8 cellular contexts compared by ENCODE assay signal in genomic region chr14:106586098-106586704, GRCh38.
DNase-seq lines count a peak whose midpoint lies in the region; ATAC-seq and TF ChIP-seq lines count a peak whose summit lies in the region.

No MANE protein-coding gene starts in this region.

- H3K27ac ChIP-seq in colonic mucosa, result no peak overlapping the region

- no peak overlapping the region for H3K4me3 ChIP-seq in GM12864 (ENCODE audit: low read depth, low read length)
- no peak overlapping the region for H3K4me3 ChIP-seq in colonic mucosa

- no peaks in the 10 kb centered on the region for H3K4me1 ChIP-seq in colonic mucosa

- peak; percentile 91 for TF ChIP-seq CTCF in GM12864 (IDR thresholded peaks at IDR 0.05; ENCODE audit: low read depth, low read length, missing control alignments)
- peak; percentile 53 for TF ChIP-seq CTCF in colonic mucosa (IDR thresholded peaks at IDR 0.05)

- DNase-seq in GM12864 (ENCODE audit: low read depth) (no peak), HuH-7 (ENCODE audit: low spot score) (peak; percentile 5), UCSD-AML1 (lab: John Stamatoyannopoulos, UW; ENCODE audit: unreplicated experiment) (peak; percentile 46), colonic mucosa (peak; percentile 51), NCI-H226 (no peak), superior temporal gyrus (ENCODE audit: extremely low spot score) (no peak)
- peak; percentile 8 to 23 for DNase-seq in stimulated activated CD8-positive, alpha-beta memory T cell treated with anti-CD3 and anti-CD28 coated beads, Interleukin-15, amount 100 ng/mL, for 4 hours (ENCODE audit: low read depth in 2 of 2)

- intact Hi-C loops in colonic mucosa (cut with DNase I), result no loop called here

- H3K36me3 ChIP-seq in colonic mucosa, result no peaks in the 10 kb centered on the region

- no peak for ATAC-seq in HG03095 (IDR thresholded peaks at IDR 0.05; ENCODE audit: unreplicated experiment)

- H3K9me3 ChIP-seq in colonic mucosa, result no peaks in the 10 kb centered on the region

- no peaks in the 10 kb centered on the region for H3K27me3 ChIP-seq in colonic mucosa

- H3K9ac ChIP-seq in colonic mucosa (ENCODE audit: low read depth in 2 of 2, low read length in 2 of 2), result no peak overlapping the region

Comparison
In these comparisons a context has a peak if more than half of its experiments do, and no peak if none do; other contexts are left out.
1. DNase-seq: peak in HuH-7 (single experiment), UCSD-AML1 (single experiment), colonic mucosa (single experiment) and stimulated activated CD8-positive, alpha-beta memory T cell treated with anti-CD3 and anti-CD28 coated beads, Interleukin-15, amount 100 ng/mL, for 4 hours (2 of 2); none in GM12864 (single experiment), NCI-H226 (single experiment) and superior temporal gyrus (single experiment).